ENCODE assay signal across 33 cellular contexts in the genomic region with DNA sequence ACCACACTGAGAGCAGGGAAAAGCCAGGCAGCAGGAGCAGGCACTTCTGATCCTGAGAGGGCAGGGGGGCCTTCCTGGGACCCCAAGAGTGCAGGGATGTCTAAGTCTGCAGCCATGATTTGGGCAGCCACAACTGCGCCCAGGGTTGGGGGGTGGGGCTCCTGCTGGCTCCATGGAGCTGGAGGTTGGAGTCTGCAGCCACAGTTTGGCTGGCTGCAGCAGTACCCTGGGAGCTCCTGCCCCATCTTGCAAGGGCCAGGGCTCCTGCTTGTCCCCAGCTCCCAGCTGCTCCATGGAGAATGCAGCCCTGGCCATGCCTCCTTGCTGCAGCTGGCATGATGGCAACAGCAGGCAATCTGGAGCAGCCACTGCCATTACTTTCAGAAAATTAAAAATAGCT.
DNase-seq lines count a peak whose midpoint lies in the region; FAIRE-seq and TF ChIP-seq lines count a peak whose summit lies in the region.
"Had no signal": no experiment of that assay in that cellular context is flagged by ENCODE, and none has a peak within 500 bp of the region (broad histone marks: within the 10 kb centered on the region; RNA-seq: fewer than 3 reads in every experiment).

No MANE protein-coding gene starts in this region.

- H3K9ac ChIP-seq in kidney (ENCODE audit: low read length in 2 of 2) (no peak overlapping the region), neuronal stem cell (ENCODE audit: low read depth, low read length, poor library complexity) (no peak overlapping the region), MM.1S (ENCODE audit: low read length) (no peak overlapping the region)
- H3K9ac ChIP-seq: BLaER1; BLaER1 treated with 17β-estradiol and CSF1 and Interleukin-3, amounts not matched to agents 10 nM and 100 nM had no signal

- H2AK5ac ChIP-seq in neuronal stem cell (ENCODE audit: low read depth, low read length) = no peak overlapping the region

- no peak overlapping the region for H3K4ac ChIP-seq in neuronal stem cell (ENCODE audit: low read length)

- H3K4me3 ChIP-seq in kidney (ENCODE audit: low read length in 2 of 2) (no peak overlapping the region), neuronal stem cell (ENCODE audit: low read length in 2 of 2) (no peak overlapping the region), MM.1S (ENCODE audit: low read length) (no peak overlapping the region)
- H3K4me3 ChIP-seq: A549; BLaER1; BLaER1 treated with 17β-estradiol and CSF1 and Interleukin-3, amounts not matched to agents 10 nM and 100 nM had no signal

- no peaks in the 10 kb centered on the region for H3F3A ChIP-seq in MM.1S (ENCODE audit: insufficient read depth, low read length)

- H3K9me2 ChIP-seq in MM.1S (replicated peaks; ENCODE audit: insufficient read depth, low read length) = no peaks in the 10 kb centered on the region

- H3K79me2 ChIP-seq in MM.1S (ENCODE audit: low read length) = no peaks in the 10 kb centered on the region

- H3K36me3 ChIP-seq in kidney (ENCODE audit: control insufficient read depth in 1 of 2, insufficient read depth in 2 of 2, low read length in 2 of 2) (no peaks in the 10 kb centered on the region), neuronal stem cell (replicated peaks in 1 of 2; ENCODE audit: control insufficient read depth in 2 of 2, insufficient read depth in 2 of 2, low read length in 2 of 2) (no peaks in the 10 kb centered on the region), MM.1S (replicated peaks; ENCODE audit: insufficient read depth, low read length) (no peaks in the 10 kb centered on the region)
- H3K36me3 ChIP-seq: BE2C; BLaER1; BLaER1 treated with 17β-estradiol and CSF1 and Interleukin-3, amounts not matched to agents 10 nM and 100 nM had no signal

- no peak for FAIRE-seq in kidney (lab: Jason Lieb, UNC)
- FAIRE-seq: A204.1, A549, D721Med had no signal

- H3K4me2 ChIP-seq in neuronal stem cell (ENCODE audit: insufficient read depth, low read length, poor library complexity, severe bottlenecking) (no peak overlapping the region), MM.1S (ENCODE audit: low read depth, low read length) (no peak overlapping the region)
- H3K4me2 ChIP-seq: A549; BLaER1; BLaER1 treated with 17β-estradiol and CSF1 and Interleukin-3, amounts not matched to agents 10 nM and 100 nM had no signal

- H2BK15ac ChIP-seq in neuronal stem cell (ENCODE audit: low read length) = no peak overlapping the region

- no peaks in the 10 kb centered on the region for H4K20me1 ChIP-seq in MM.1S (ENCODE audit: insufficient read depth, low read length)
- H4K20me1 ChIP-seq: BLaER1; BLaER1 treated with 17β-estradiol and CSF1 and Interleukin-3, amounts not matched to agents 10 nM and 100 nM had no signal

- intact Hi-C loops in kidney (cut with DNase I) = no loop called here

- H2AFZ ChIP-seq in neuronal stem cell (ENCODE audit: low read length) (no peak overlapping the region), MM.1S (ENCODE audit: low read length) (no peak overlapping the region)

- peak overlapping the region; percentile 85 for H3K23ac ChIP-seq in neuronal stem cell (ENCODE audit: low read depth, low read length, poor library complexity)

- H2BK5ac ChIP-seq in neuronal stem cell (ENCODE audit: low read length) = peak overlapping the region; percentile 24

- DNase-seq in kidney (peak; percentile 49), mesenteric fat pad (ENCODE audit: low spot score) (peak; percentile 74), neuronal stem cell (ENCODE audit: low spot score) (no peak), MM.1S (no peak), LoVo (ENCODE audit: low spot score) (no peak)
- no peak for DNase-seq in effector CD4-positive, alpha-beta T cell
- DNase-seq: 8988T; ACHN; AML-193; BE2C; C1 segment of cervical spinal cord; Caco-2; Calu3; CD4-positive, alpha-beta memory T cell; CD4-positive, alpha-beta T cell; CD4-positive, CD25-positive, alpha-beta regulatory T cell; CD8-positive, alpha-beta memory T cell; CD8-positive, alpha-beta T cell; COR-L47; DMS 273 treated with DMSO at 0.1 percent for 48 hours; DMS153; DMS53; DMS79; DMS79 treated with DMSO at 0.1 percent for 48 hours; DND-41; EL had no signal

- H3K4me1 ChIP-seq in kidney (ENCODE audit: control insufficient read depth in 1 of 2, insufficient read depth in 1 of 2, low read depth in 1 of 2, low read length in 2 of 2) (no peaks in the 10 kb centered on the region), neuronal stem cell (ENCODE audit: control insufficient read depth in 2 of 2, insufficient read depth in 1 of 2, low read depth in 1 of 2, low read length in 2 of 2) (no peaks in the 10 kb centered on the region), MM.1S (ENCODE audit: low read length) (no peaks in the 10 kb centered on the region)
- H3K4me1 ChIP-seq: A549; BE2C; BLaER1; BLaER1 treated with 17β-estradiol and CSF1 and Interleukin-3, amounts not matched to agents 10 nM and 100 nM; Caco-2 had no signal

- no peak overlapping the region for H2BK120ac ChIP-seq in neuronal stem cell (ENCODE audit: low read depth, low read length)

- H3K9me3 ChIP-seq in kidney (ENCODE audit: control insufficient read depth in 1 of 2, low read length in 2 of 2) = peaks cover 2% of the 10 kb centered on the region in 2 donors
- no peaks in the 10 kb centered on the region for H3K9me3 ChIP-seq in neuronal stem cell (replicated peaks in 1 of 2; ENCODE audit: control insufficient read depth in 2 of 2, insufficient read depth in 1 of 2, low read depth in 1 of 2, low read length in 2 of 2)
- no peaks in the 10 kb centered on the region for H3K9me3 ChIP-seq in MM.1S (replicated peaks; ENCODE audit: insufficient read depth, low read length)
- H3K9me3 ChIP-seq: A549, BE2C had no signal

- peak overlapping the region; percentile 43 for H4K8ac ChIP-seq in neuronal stem cell (ENCODE audit: low read depth, low read length)

- no peaks in the 10 kb centered on the region for H3K79me1 ChIP-seq in neuronal stem cell (ENCODE audit: low read depth, low read length)

- peak overlapping the region; percentile 58 for H2BK12ac ChIP-seq in neuronal stem cell (ENCODE audit: low read length)

- peak overlapping the region; percentile 28 for H3K18ac ChIP-seq in neuronal stem cell (ENCODE audit: low read length)

- no CpG with 5 or more reads among the region's 1 CpG for WGBS in neuronal stem cell (ENCODE audit: extremely low coverage in 2 of 2, insufficient read length in 2 of 2, insufficient replicate concordance in 1 of 2), 2 donors

- no peaks in the 10 kb centered on the region for H3K27me3 ChIP-seq in neuronal stem cell (ENCODE audit: control insufficient read depth in 3 of 3, insufficient read depth in 3 of 3, low read depth in 1 of 3, low read length in 3 of 3)
- no peaks in the 10 kb centered on the region for H3K27me3 ChIP-seq in MM.1S (replicated peaks; ENCODE audit: insufficient read depth, low read length)
- H3K27me3 ChIP-seq: BE2C; BLaER1; BLaER1 treated with 17β-estradiol and CSF1 and Interleukin-3, amounts not matched to agents 10 nM and 100 nM had no signal

- TF ChIP-seq CTCF in kidney (IDR thresholded peaks at IDR 0.05; ENCODE audit: borderline replicate concordance, extremely low read depth, insufficient read depth) = no peak
- TF ChIP-seq CTCF in MM.1S (IDR thresholded peaks at IDR 0.05; ENCODE audit: low read length) = no peak

- no peak overlapping the region for H3K14ac ChIP-seq in neuronal stem cell (ENCODE audit: low read length)

- H4K91ac ChIP-seq in neuronal stem cell (ENCODE audit: low read depth, low read length, poor library complexity) = no peak overlapping the region

- H3K27ac ChIP-seq in kidney (ENCODE audit: low read depth in 2 of 2, low read length in 2 of 2) (no peak overlapping the region), neuronal stem cell (replicated peaks; ENCODE audit: low read length) (no peak overlapping the region), MM.1S (ENCODE audit: low read length) (no peak overlapping the region)
- H3K27ac ChIP-seq: 22Rv1; A549; BLaER1; BLaER1 treated with 17β-estradiol and CSF1 and Interleukin-3, amounts not matched to agents 10 nM and 100 nM; C4-2B had no signal

Comparison
In these comparisons a context has a peak if more than half of its experiments do, and no peak if none do; other contexts are left out.
1. DNase-seq: peak in kidney (single experiment) and mesenteric fat pad (single experiment); none in neuronal stem cell (single experiment), MM.1S (single experiment), LoVo (single experiment) and effector CD4-positive, alpha-beta T cell (single experiment).